ENCODE assay signal across 8 cellular contexts in genomic region chr3:52278510-52279069, GRCh38. TPM values are rescaled to one million over a fixed set of nuclear protein-coding genes. Genes with fewer than 3 reads are reported as not detected.
DNase-seq lines count a peak whose midpoint lies in the region; ATAC-seq and TF ChIP-seq lines count a peak whose summit lies in the region.

TSS of gene WDR82 (minus strand) at chr3:52278649. CDS start at chr3:52278361, 288 bp downstream.

- CTCF ChIA-PET in PC-3 (lab: Charles Lee) = interaction anchor here (0.6 to 0.7 kb wide), 2 partner anchors 33 to 143 kb away, joined by 3 read pairs; partner anchors contain the start of gene PPM1M

- H3K9me3 Mint-ChIP-seq in IgD-negative memory B cell = peaks cover 0 to 2% (median 0%) of the 10 kb centered on the region in 3 donors

- peak within 1 kb of the TSS; percentile 88 to 99 (median 97) for H3K27ac Mint-ChIP-seq in IgD-negative memory B cell

- intact Hi-C loops in PC-3 (cut with micrococcal nuclease) = loop anchor here (1.0 to 5.0 kb wide), 3 partner anchors 41 to 221 kb away; partner anchors contain the start of genes DUSP7 and TWF2

- ATAC-seq in GM21529 (IDR thresholded peaks at IDR 0.05; ENCODE audit: unreplicated experiment) (peak; percentile 86), PC-3 (peak; percentile 86)

- H4K20me1 ChIP-seq in PC-3 (ENCODE audit: low read length) = peaks cover 37% of the 10 kb centered on the region

- peak within 1 kb of the TSS; percentile 82 for H2AFZ ChIP-seq in PC-3 (ENCODE audit: low read length)

- H3K79me2 ChIP-seq in PC-3 (ENCODE audit: low read length) = peaks cover 51% of the 10 kb centered on the region

- peak within 1 kb of the TSS; percentile 99 for H3K9ac ChIP-seq in PC-3 (ENCODE audit: low read length)
- peak within 1 kb of the TSS; percentile 91 for H3K9ac ChIP-seq in mucosa of stomach (ENCODE audit: low read length)

- H3K4me1 ChIP-seq in PC-3 (ENCODE audit: insufficient read depth, low read length) (peaks cover 29% of the 10 kb centered on the region), mucosa of stomach (ENCODE audit: control insufficient read depth, insufficient read depth, low read length) (peaks cover 18% of the 10 kb centered on the region)

- BruUV-seq in PC-3 (replicated peaks; lab: Mats Ljungman, UMichigan) = no TSS peak

- DNase-seq in DMS153 treated with DMSO at 0.1 percent for 48 hours (lab: John Stamatoyannopoulos, UW; ENCODE audit: unreplicated experiment) (peak; percentile 36), PC-3 (peak; percentile 94), activated T-cell treated with anti-CD3 and anti-CD28 coated beads for 48 hours (ENCODE audit: low read depth) (peak; percentile 99), epithelial cell of proximal tubule (ENCODE audit: low read depth) (no peak)
- peak; percentile 96 to 97 for DNase-seq in stimulated activated CD8-positive, alpha-beta memory T cell treated with anti-CD3 and anti-CD28 coated beads, Interleukin-7, amount 100 ng/mL, for 1 hour (ENCODE audit: low read depth in 2 of 2)

- POLR2A ChIA-PET in PC-3 (lab: Charles Lee; ENCODE audit: unreplicated experiment) = interaction anchor here (1.0 to 1.4 kb wide), 4 partner anchors 9 to 55 kb away, joined by 3 to 11 read pairs (median 7); partner anchors contain the start of genes GLYCTK and TWF2

- no peaks in the 10 kb centered on the region for H3K9me2 ChIP-seq in PC-3 (replicated peaks; ENCODE audit: low read length)

- H3K36me3 ChIP-seq in PC-3 (ENCODE audit: low read depth, low read length) = peaks cover 10% of the 10 kb centered on the region; the same call in 1 of the 2 replicates
- no peaks in the 10 kb centered on the region for H3K36me3 ChIP-seq in mucosa of stomach (ENCODE audit: control insufficient read depth, insufficient read depth, low read length)

- peaks cover 5% of the 10 kb centered on the region for H3K36me3 Mint-ChIP-seq in IgD-negative memory B cell

- no peaks in the 10 kb centered on the region for H3K9me3 ChIP-seq in PC-3 (ENCODE audit: low read length)
- H3K9me3 ChIP-seq in mucosa of stomach (ENCODE audit: control insufficient read depth, low read length) = no peaks in the 10 kb centered on the region

- no peaks in the 10 kb centered on the region for H3K27me3 Mint-ChIP-seq in IgD-negative memory B cell

- TF ChIP-seq CTCF in PC-3 (conservative IDR thresholded peaks at IDR 0.05; ENCODE audit: low read depth, low read length) = peak; percentile 48; the same call in 1 of the 2 replicates
- peak; percentile 51 for TF ChIP-seq CTCF in epithelial cell of proximal tubule (conservative IDR thresholded peaks at IDR 0.05; ENCODE audit: low read depth, low read length)

- H3K4me3 Mint-ChIP-seq in IgD-negative memory B cell = peak within 1 kb of the TSS; percentile 93 to 98 (median 97)

- H3K4me2 ChIP-seq in PC-3 (ENCODE audit: low read length) = peak within 1 kb of the TSS; percentile 89

- H3K27me3 ChIP-seq in PC-3 (ENCODE audit: low read length) (no peaks in the 10 kb centered on the region), mucosa of stomach (ENCODE audit: control insufficient read depth, insufficient read depth, low read length) (no peaks in the 10 kb centered on the region)

- H3K4me3 ChIP-seq in PC-3 (ENCODE audit: low read length) (peak within 1 kb of the TSS; percentile 76), epithelial cell of proximal tubule (ENCODE audit: low read depth, low read length) (peak within 1 kb of the TSS; percentile 93), mucosa of stomach (ENCODE audit: low read length) (peak within 1 kb of the TSS; percentile 57)

- no peaks in the 10 kb centered on the region for H3F3A ChIP-seq in PC-3 (ENCODE audit: low read length, unreplicated experiment)

- H3K27ac ChIP-seq in PC-3 (ENCODE audit: low read length) = peak within 1 kb of the TSS; percentile 86

- peaks cover 20 to 30% (median 29%) of the 10 kb centered on the region in 3 donors for H3K4me1 Mint-ChIP-seq in IgD-negative memory B cell

RNA-seq across cellular contexts. Expression of gene WDR82, which starts in this region (rescaled TPM):
- polyA plus RNA-seq in IgD-negative memory B cell = 55.0 TPM
- total RNA-seq in PC-3 (2014; rRNA removed) (56.2 and 56.4 TPM in 2 replicates), epithelial cell of proximal tubule (38.4 and 61.6 TPM in 2 replicates)
